In the genomic region with DNA sequence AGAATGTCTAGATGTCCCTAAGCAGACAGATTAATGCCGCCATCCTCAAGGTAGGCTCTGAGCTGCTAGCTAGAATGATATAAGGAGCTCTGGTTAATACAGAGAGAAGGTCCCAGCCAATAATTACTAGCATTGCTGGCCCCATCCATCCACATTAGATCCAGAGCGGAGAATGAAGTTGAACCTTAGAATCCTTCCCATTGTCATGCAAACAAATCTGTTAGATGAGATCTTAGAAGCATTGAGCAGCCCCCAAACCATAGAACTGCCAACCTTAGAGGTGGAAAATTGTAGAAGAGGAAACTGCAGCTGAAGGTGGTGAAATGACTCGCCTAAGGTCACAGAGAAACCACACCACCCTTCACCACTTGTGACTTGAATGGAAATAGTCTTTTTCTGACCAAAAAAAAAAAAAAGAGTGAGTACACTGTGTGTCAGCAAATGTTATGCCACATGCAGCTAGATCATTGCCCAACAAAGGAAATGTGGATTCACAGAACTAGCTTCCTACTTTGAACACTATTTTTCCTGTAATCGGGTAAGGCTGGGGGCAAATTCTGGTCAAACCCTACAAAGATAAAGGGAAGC, we compare ENCODE assay signal across 1 cellular context.
A peak's percentile ranks its signal among the peaks of the same experiment; 100 is the strongest.
TF ChIP-seq lines count a peak whose summit lies in the region.

No MANE protein-coding gene starts in this region.

TF ChIP-seq in GM12878, 131 proteins besides CTCF, POLR2A, EP300 and RAD21 (continued from another document and continues in another):
- TF ChIP-seq PAX5 (IDR thresholded peaks at IDR 0.05; ENCODE audit: borderline replicate concordance, low read depth, low read length) = peak; percentile 90
- TF ChIP-seq CBX5 (IDR thresholded peaks at IDR 0.05; ENCODE audit: low read depth) = 0 out of 2 replicates have a peak, but pooled peaks have one; percentile 74
- TF ChIP-seq ZZZ3 (IDR thresholded peaks at IDR 0.05; ENCODE audit: control insufficient read depth, insufficient read length, low read depth) = no peak
- TF ChIP-seq ZNF622 (IDR thresholded peaks at IDR 0.05) = no peak
- TF ChIP-seq NBN (IDR thresholded peaks at IDR 0.05) = peak; percentile 50
- no peak for TF ChIP-seq ZSCAN29 (IDR thresholded peaks at IDR 0.05)
- TF ChIP-seq CREM (IDR thresholded peaks at IDR 0.05; ENCODE audit: low read depth) = peak; percentile 55; the same call in 1 of the 2 replicates
- TF ChIP-seq NFYA (IDR thresholded peaks at IDR 0.05; ENCODE audit: borderline replicate concordance, low read depth, low read length) = no peak
- TF ChIP-seq DPF2 (IDR thresholded peaks at IDR 0.05) = peak; percentile 39; the same call in 1 of the 2 replicates
- peak; percentile 27; the same call in 2 of the 3 replicates for TF ChIP-seq POU2F2 (IDR thresholded peaks at IDR 0.05; ENCODE audit: borderline replicate concordance, low read depth, low read length)
- peak; percentile 93 for TF ChIP-seq MTA3 (IDR thresholded peaks at IDR 0.05; ENCODE audit: borderline replicate concordance, low read length)
- no peak for TF ChIP-seq SIN3A (IDR thresholded peaks at IDR 0.05; ENCODE audit: low read depth, low read length)
- no peak for TF ChIP-seq RCOR1 (conservative IDR thresholded peaks at IDR 0.05; ENCODE audit: low read depth, low read length)
- no peak for TF ChIP-seq PAX8 (IDR thresholded peaks at IDR 0.05)
- peak; percentile 90 for TF ChIP-seq ATF2 (IDR thresholded peaks at IDR 0.05; ENCODE audit: low read length)
- TF ChIP-seq SUZ12 (IDR thresholded peaks at IDR 0.05; ENCODE audit: unreplicated experiment) = no peak
- TF ChIP-seq BCL11A (IDR thresholded peaks at IDR 0.05; ENCODE audit: low read depth, low read length) = peak; percentile 95
- no peak for TF ChIP-seq CHD2 (IDR thresholded peaks at IDR 0.05; ENCODE audit: borderline replicate concordance, low read depth, low read length)
- no peak for TF ChIP-seq IRF3 (IDR thresholded peaks at IDR 0.05)
- no peak for TF ChIP-seq LARP7 (IDR thresholded peaks at IDR 0.05)
- no peak for TF ChIP-seq BRCA1 (IDR thresholded peaks at IDR 0.05; ENCODE audit: low read depth, low read length)
- peak; percentile 18; the same call in 1 of the 2 replicates for TF ChIP-seq SMC3 (IDR thresholded peaks at IDR 0.05; ENCODE audit: borderline replicate concordance, low read length)
- TF ChIP-seq RELB (IDR thresholded peaks at IDR 0.05; ENCODE audit: low read depth) = peak; percentile 70
- TF ChIP-seq NR2C1 (IDR thresholded peaks at IDR 0.05) = no peak
- peak; percentile 80 for TF ChIP-seq NR2F1 (conservative IDR thresholded peaks at IDR 0.05)
- peak; percentile 83 for TF ChIP-seq MEF2A (IDR thresholded peaks at IDR 0.05; ENCODE audit: insufficient read depth, low read depth, low read length)
- no peak for TF ChIP-seq RELA (IDR thresholded peaks at IDR 0.05; ENCODE audit: borderline replicate concordance, partially characterized antibody)
- TF ChIP-seq POLR2AphosphoS2 (IDR thresholded peaks at IDR 0.05; ENCODE audit: low read depth, low read length) = no peak
- TF ChIP-seq RB1 (IDR thresholded peaks at IDR 0.05; ENCODE audit: borderline replicate concordance) = no peak
- TF ChIP-seq BHLHE40 (IDR thresholded peaks at IDR 0.05; ENCODE audit: borderline replicate concordance in 1 of 2, low read depth in 2 of 2, low read length in 1 of 2) = peak; percentile 79 to 83
- no peak for TF ChIP-seq ZBTB11 (CRISPR knock-in tag; IDR thresholded peaks at IDR 0.05)
- no peak for TF ChIP-seq PKNOX1 (IDR thresholded peaks at IDR 0.05)
- TF ChIP-seq NR2C2 (IDR thresholded peaks at IDR 0.05; ENCODE audit: borderline replicate concordance, control insufficient read depth, insufficient read length, low read depth) = no peak
- no peak for TF ChIP-seq ASH2L (IDR thresholded peaks at IDR 0.05; ENCODE audit: borderline replicate concordance, low read depth)
- TF ChIP-seq SP1 (IDR thresholded peaks at IDR 0.05; ENCODE audit: low read depth, low read length) = peak; percentile 51
- no peak for TF ChIP-seq KLF5 (IDR thresholded peaks at IDR 0.05; ENCODE audit: partially characterized antibody)
- no peak for TF ChIP-seq CHD4 (IDR thresholded peaks at IDR 0.05)
- TF ChIP-seq CBX3 (IDR thresholded peaks at IDR 0.05; ENCODE audit: borderline replicate concordance, low read depth) = no peak
- peak; percentile 85 for TF ChIP-seq CBFB (IDR thresholded peaks at IDR 0.05; ENCODE audit: low read depth)
- TF ChIP-seq, protein P1, sequence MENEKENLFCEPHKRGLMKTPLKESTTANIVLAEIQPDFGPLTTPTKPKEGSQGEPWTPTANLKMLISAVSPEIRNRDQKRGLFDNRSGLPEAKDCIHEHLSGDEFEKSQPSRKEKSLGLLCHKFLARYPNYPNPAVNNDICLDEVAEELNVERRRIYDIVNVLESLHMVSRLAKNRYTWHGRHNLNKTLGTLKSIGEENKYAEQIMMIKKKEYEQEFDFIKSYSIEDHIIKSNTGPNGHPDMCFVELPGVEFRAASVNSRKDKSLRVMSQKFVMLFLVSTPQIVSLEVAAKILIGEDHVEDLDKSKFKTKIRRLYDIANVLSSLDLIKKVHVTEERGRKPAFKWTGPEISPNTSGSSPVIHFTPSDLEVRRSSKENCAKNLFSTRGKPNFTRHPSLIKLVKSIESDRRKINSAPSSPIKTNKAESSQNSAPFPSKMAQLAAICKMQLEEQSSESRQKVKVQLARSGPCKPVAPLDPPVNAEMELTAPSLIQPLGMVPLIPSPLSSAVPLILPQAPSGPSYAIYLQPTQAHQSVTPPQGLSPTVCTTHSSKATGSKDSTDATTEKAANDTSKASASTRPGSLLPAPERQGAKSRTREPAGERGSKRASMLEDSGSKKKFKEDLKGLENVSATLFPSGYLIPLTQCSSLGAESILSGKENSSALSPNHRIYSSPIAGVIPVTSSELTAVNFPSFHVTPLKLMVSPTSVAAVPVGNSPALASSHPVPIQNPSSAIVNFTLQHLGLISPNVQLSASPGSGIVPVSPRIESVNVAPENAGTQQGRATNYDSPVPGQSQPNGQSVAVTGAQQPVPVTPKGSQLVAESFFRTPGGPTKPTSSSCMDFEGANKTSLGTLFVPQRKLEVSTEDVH (IDR thresholded peaks at IDR 0.05; ENCODE audit: low read depth, partially characterized antibody) = no peak
- TF ChIP-seq FOXM1 (IDR thresholded peaks at IDR 0.05; ENCODE audit: low read depth, low read length) = peak; percentile 74
- no peak for TF ChIP-seq SREBF2 (IDR thresholded peaks at IDR 0.05; ENCODE audit: low read length)
- TF ChIP-seq NKRF (conservative IDR thresholded peaks at IDR 0.05) = no peak
- no peak for TF ChIP-seq ZNF274 (IDR thresholded peaks at IDR 0.05; ENCODE audit: insufficient read depth, insufficient read length)
- TF ChIP-seq JUND (IDR thresholded peaks at IDR 0.05; ENCODE audit: low read depth, low read length) = peak; percentile 59; the same call in 1 of the 2 replicates
- TF ChIP-seq ZNF592 (IDR thresholded peaks at IDR 0.05) = no peak
- peak; percentile 94 for TF ChIP-seq NFIC (IDR thresholded peaks at IDR 0.05; ENCODE audit: low read depth, low read length)
